ENCODE assay signal across 21 cellular contexts in the genomic region with DNA sequence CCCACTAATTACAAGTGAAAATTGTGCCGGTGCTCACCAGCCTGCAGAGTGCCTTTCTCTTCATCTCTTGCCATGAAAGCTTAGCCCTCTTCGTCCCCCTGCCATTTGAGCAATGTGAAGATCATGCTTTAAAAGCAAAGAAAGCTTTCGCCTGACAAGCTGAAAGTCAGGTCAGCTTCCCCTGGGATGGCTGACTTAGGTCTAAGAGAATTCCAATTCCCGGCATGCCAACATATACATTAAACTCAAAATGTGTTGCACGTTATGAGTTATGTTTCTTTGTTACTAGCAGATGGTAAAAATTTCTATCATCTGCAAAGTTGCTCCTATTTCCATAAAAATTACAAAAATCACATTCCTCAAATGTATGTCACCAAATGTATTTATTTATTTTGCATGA.
DNase-seq lines count a peak whose midpoint lies in the region; ATAC-seq, FAIRE-seq and TF ChIP-seq lines count a peak whose summit lies in the region.
"Had no signal": no experiment of that assay in that cellular context is flagged by ENCODE, and none has a peak within 500 bp of the region (broad histone marks: within the 10 kb centered on the region; RNA-seq: fewer than 3 reads in every experiment).

No MANE protein-coding gene starts in this region.

- no peak for ATAC-seq in GM21381 (IDR thresholded peaks at IDR 0.05; ENCODE audit: unreplicated experiment)
- ATAC-seq: A549, GM12878 had no signal

- H3K36me3 ChIP-seq in ACC112 (ENCODE audit: insufficient read depth, low read length) (no peaks in the 10 kb centered on the region), brain microvascular endothelial cell (replicated peaks) (no peaks in the 10 kb centered on the region)

- TF ChIP-seq POLR2A in GM12891 (IDR thresholded peaks at IDR 0.05; ENCODE audit: low read depth, low read length), result no peak
- no peak for TF ChIP-seq POLR2A in erythroblast (IDR thresholded peaks at IDR 0.05; ENCODE audit: low read length)

- in situ Hi-C loops in brain microvascular endothelial cell (cut with HindIII; ENCODE audit: low pct_ligation_motif_present, low sequenced_read_pairs), result no loop called here

- TF ChIP-seq CTCF in brain microvascular endothelial cell (IDR thresholded peaks at IDR 0.05; ENCODE audit: low read depth, low read length, missing control alignments) (no peak), nephron (IDR thresholded peaks at IDR 0.05; ENCODE audit: unreplicated experiment in 3 of 3) (no peak)

- H3K4me3 ChIP-seq in ACC112 (ENCODE audit: low read depth, low read length), result peak overlapping the region; percentile 58; the same call in 1 of the 2 replicates
- H3K4me3 ChIP-seq in brain microvascular endothelial cell (ENCODE audit: low read depth, low read length), result no peak overlapping the region
- H3K4me3 ChIP-seq: A549, GM12878 had no signal

- no peaks in the 10 kb centered on the region for H3K9me3 Mint-ChIP-seq in nephron
- H3K9me3 Mint-ChIP-seq: CD4-positive, alpha-beta T cell had no signal

- no peaks in the 10 kb centered on the region for H3K79me2 ChIP-seq in ACC112 (ENCODE audit: control insufficient read depth, insufficient read depth, low read length, unreplicated experiment)

- peaks cover 57% of the 10 kb centered on the region for H3K4me1 Mint-ChIP-seq in nephron

- peaks cover 35% of the 10 kb centered on the region for H3K36me3 Mint-ChIP-seq in nephron (ENCODE audit: low read depth)

- H3K27me3 Mint-ChIP-seq in nephron (ENCODE audit: low read depth), result no peaks in the 10 kb centered on the region
- H3K27me3 Mint-ChIP-seq: CD4-positive, alpha-beta T cell had no signal

- no peak overlapping the region for H3K4me3 Mint-ChIP-seq in nephron
- H3K4me3 Mint-ChIP-seq: CD4-positive, alpha-beta T cell had no signal

- H3K27me3 ChIP-seq in ACC112 (ENCODE audit: insufficient read depth, low read length) (no peaks in the 10 kb centered on the region), brain microvascular endothelial cell (replicated peaks) (no peaks in the 10 kb centered on the region)

- peak; percentile 20 for FAIRE-seq in GM12891 (lab: Jason Lieb, UNC)
- FAIRE-seq: A549, GM12878, GM18507 had no signal

- H2AFZ ChIP-seq in ACC112 (ENCODE audit: low read length, unreplicated experiment), result peak overlapping the region; percentile 51

- no peak for DNase-seq in GM12891 (ENCODE audit: insufficient read length, low spot score)
- DNase-seq in brain microvascular endothelial cell, result no peak
- DNase-seq in OCI-M1 (lab: John Stamatoyannopoulos, UW), result no peak
- no peak for DNase-seq in cerebellum (ENCODE audit: low spot score)
- no peak for DNase-seq in erythroblast (lab: John Stamatoyannopoulos, UW)
- DNase-seq: CD4-positive, alpha-beta T cell; DMS53; H7; KBM-7; MV-4-11; NCI-H1417; NCI-H187 treated with DMSO at 0.1 percent for 48 hours; NCI-H446 treated with DMSO at 0.1 percent for 48 hours; NK-92 treated with Interleukin-12 subunit alpha and Interleukin-12 subunit beta, amount 100 ng/mL, for 24 hours; RPMI8226 had no signal

- peaks cover 48% of the 10 kb centered on the region for H3K4me1 ChIP-seq in ACC112 (ENCODE audit: control insufficient read depth, insufficient read depth, low read length, unreplicated experiment)

- peak overlapping the region; percentile 91 for H3K27ac ChIP-seq in ACC112 (ENCODE audit: low read depth, low read length)
- H3K27ac ChIP-seq in brain microvascular endothelial cell, result peak overlapping the region; percentile 82

- H3K27ac Mint-ChIP-seq in nephron, result peak overlapping the region; percentile 87 to 89 (median 89)
- H3K27ac Mint-ChIP-seq: CD4-positive, alpha-beta T cell had no signal

TF ChIP-seq in GM12891, 5 proteins besides CTCF, POLR2A, EP300 and RAD21:
- TF ChIP-seq SPI1 (IDR thresholded peaks at IDR 0.05; ENCODE audit: low read depth, low read length) (no peak), PAX5 (IDR thresholded peaks at IDR 0.05; ENCODE audit: insufficient read depth, low read length, severe bottlenecking) (no peak), TAF1 (IDR thresholded peaks at IDR 0.05; ENCODE audit: low read depth, low read length) (no peak), POU2F2 (IDR thresholded peaks at IDR 0.05; ENCODE audit: low read depth, low read length) (no peak), POLR2AphosphoS5 (IDR thresholded peaks at IDR 0.05; ENCODE audit: low read depth, low read length) (no peak)
